Comparison of ENCODE assay signal across 1 cellular context in the genomic region with DNA sequence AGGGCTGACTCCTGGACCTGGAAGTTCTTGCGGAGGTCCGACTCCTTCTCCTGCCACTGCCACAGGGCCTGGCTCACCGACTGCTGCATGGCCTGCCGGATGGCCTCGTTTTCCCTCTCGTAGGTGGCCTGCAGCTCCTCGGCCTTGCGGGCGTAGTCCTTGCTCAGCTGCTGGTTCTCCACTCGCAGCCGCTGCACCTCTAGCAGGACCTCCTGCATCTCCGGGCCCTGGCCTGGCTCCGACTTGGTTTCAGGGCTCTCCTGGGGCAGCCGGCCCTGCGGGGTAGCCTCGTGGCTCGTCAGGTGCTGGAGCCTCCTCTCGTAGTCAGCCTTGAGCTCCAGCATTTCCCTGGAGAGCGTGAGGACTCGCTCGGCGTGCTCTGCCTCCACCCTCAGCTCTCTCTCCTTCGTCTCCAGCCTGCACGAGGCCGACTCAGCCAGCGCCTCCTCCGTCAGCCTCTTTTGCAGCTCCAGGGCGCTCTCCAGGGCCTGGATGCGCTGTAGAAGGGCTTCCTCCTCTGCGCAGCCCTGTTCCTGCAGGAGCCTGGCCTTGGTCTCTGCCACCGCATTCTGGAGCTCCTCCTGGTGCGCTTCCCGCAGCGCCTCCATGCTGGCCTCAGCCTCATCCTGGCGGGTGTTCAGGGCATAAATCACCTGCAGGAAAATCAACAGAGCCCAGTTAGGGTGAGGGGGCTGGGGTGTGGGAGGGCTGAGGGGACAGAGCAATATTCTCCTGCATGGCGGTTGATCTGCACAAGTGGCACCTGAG.
TF ChIP-seq lines count a peak whose summit lies in the region.

No MANE protein-coding gene starts in this region.

TF ChIP-seq in HepG2, 621 proteins besides CTCF, POLR2A, EP300 and RAD21 (continued from another document):
- TF ChIP-seq, protein P1, sequence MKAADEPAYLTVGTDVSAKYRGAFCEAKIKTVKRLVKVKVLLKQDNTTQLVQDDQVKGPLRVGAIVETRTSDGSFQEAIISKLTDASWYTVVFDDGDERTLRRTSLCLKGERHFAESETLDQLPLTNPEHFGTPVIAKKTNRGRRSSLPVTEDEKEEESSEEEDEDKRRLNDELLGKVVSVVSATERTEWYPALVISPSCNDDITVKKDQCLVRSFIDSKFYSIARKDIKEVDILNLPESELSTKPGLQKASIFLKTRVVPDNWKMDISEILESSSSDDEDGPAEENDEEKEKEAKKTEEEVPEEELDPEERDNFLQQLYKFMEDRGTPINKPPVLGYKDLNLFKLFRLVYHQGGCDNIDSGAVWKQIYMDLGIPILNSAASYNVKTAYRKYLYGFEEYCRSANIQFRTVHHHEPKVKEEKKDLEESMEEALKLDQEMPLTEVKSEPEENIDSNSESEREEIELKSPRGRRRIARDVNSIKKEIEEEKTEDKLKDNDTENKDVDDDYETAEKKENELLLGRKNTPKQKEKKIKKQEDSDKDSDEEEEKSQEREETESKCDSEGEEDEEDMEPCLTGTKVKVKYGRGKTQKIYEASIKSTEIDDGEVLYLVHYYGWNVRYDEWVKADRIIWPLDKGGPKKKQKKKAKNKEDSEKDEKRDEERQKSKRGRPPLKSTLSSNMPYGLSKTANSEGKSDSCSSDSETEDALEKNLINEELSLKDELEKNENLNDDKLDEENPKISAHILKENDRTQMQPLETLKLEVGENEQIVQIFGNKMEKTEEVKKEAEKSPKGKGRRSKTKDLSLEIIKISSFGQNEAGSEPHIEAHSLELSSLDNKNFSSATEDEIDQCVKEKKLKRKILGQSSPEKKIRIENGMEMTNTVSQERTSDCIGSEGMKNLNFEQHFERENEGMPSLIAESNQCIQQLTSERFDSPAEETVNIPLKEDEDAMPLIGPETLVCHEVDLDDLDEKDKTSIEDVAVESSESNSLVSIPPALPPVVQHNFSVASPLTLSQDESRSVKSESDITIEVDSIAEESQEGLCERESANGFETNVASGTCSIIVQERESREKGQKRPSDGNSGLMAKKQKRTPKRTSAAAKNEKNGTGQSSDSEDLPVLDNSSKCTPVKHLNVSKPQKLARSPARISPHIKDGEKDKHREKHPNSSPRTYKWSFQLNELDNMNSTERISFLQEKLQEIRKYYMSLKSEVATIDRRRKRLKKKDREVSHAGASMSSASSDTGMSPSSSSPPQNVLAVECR (CRISPR knock-in tag; IDR thresholded peaks at IDR 0.05; ENCODE audit: borderline replicate concordance) = no peak
- TF ChIP-seq ZNF556 (CRISPR knock-in tag; IDR thresholded peaks at IDR 0.05; ENCODE audit: borderline replicate concordance) = no peak
- no peak for TF ChIP-seq ZNF326 (CRISPR knock-in tag; IDR thresholded peaks at IDR 0.05; ENCODE audit: borderline replicate concordance)
- TF ChIP-seq ZSCAN22 (CRISPR knock-in tag; IDR thresholded peaks at IDR 0.05) = peak; percentile 71
- no peak for TF ChIP-seq MAFF (IDR thresholded peaks at IDR 0.05; ENCODE audit: low read depth, low read length)
- TF ChIP-seq NKX3-1 (CRISPR knock-in tag; IDR thresholded peaks at IDR 0.05) = no peak
- no peak for TF ChIP-seq NFIC (IDR thresholded peaks at IDR 0.05; ENCODE audit: low read length)
- 0 out of 2 replicates have a peak, but pooled peaks have one; percentile 31 for TF ChIP-seq MYPOP (CRISPR knock-in tag; IDR thresholded peaks at IDR 0.05)
- no peak for TF ChIP-seq ZNF225 (CRISPR knock-in tag; IDR thresholded peaks at IDR 0.05)
- TF ChIP-seq ZSCAN5A (CRISPR knock-in tag; IDR thresholded peaks at IDR 0.05; ENCODE audit: borderline replicate concordance) = no peak
- TF ChIP-seq, protein P2, sequence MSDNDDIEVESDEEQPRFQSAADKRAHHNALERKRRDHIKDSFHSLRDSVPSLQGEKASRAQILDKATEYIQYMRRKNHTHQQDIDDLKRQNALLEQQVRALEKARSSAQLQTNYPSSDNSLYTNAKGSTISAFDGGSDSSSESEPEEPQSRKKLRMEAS (IDR thresholded peaks at IDR 0.05) = 0 out of 2 replicates have a peak, but pooled peaks have one; percentile 39
- no peak for TF ChIP-seq ZSCAN25 (CRISPR knock-in tag; IDR thresholded peaks at IDR 0.05)
- TF ChIP-seq SKI (IDR thresholded peaks at IDR 0.05; ENCODE audit: partially characterized antibody) = no peak
- TF ChIP-seq EED (CRISPR knock-in tag; IDR thresholded peaks at IDR 0.05) = 0 out of 2 replicates have a peak, but pooled peaks have one; percentile 48
- 0 out of 2 replicates have a peak, but pooled peaks have one; percentile 11 for TF ChIP-seq SALL1 (CRISPR knock-in tag; IDR thresholded peaks at IDR 0.05)
- no peak for TF ChIP-seq NONO (IDR thresholded peaks at IDR 0.05)
- TF ChIP-seq NONO (CRISPR knock-in tag; conservative IDR thresholded peaks at IDR 0.05) = no peak
- no peak for TF ChIP-seq ZFP36L2 (CRISPR knock-in tag; IDR thresholded peaks at IDR 0.05)
- TF ChIP-seq RFX5 (IDR thresholded peaks at IDR 0.05; ENCODE audit: low read depth, low read length) = no peak
- no peak for TF ChIP-seq ZNF597 (CRISPR knock-in tag; IDR thresholded peaks at IDR 0.05)
- TF ChIP-seq ZNF317 (CRISPR knock-in tag; IDR thresholded peaks at IDR 0.05) = no peak
TF ChIP-seq in HepG2: peak in this region for 9.
